7 cellular contexts compared by ENCODE assay signal in genomic region chr6:12637960-12638641, GRCh38.
DNase-seq lines count a peak whose midpoint lies in the region; ATAC-seq and TF ChIP-seq lines count a peak whose summit lies in the region.

No MANE protein-coding gene starts in this region.

- no peak overlapping the region for H2BK15ac ChIP-seq in neuronal stem cell (ENCODE audit: low read length)

- WGBS in neuronal stem cell (ENCODE audit: extremely low coverage in 2 of 2, insufficient read length in 2 of 2, insufficient replicate concordance in 1 of 2), 2 donors = no CpG with 5 or more reads among the region's 7 CpGs
- 48 to 58% methylated on average over 7 of the region's 7 CpGs for WGBS in aorta, 2 donors

- H3K27me3 ChIP-seq in H7 (ENCODE audit: control insufficient read depth, insufficient read depth, low read length) (no peaks in the 10 kb centered on the region), neuronal stem cell (ENCODE audit: control insufficient read depth in 3 of 3, insufficient read depth in 3 of 3, low read depth in 1 of 3, low read length in 3 of 3) (no peaks in the 10 kb centered on the region), aorta (ENCODE audit: control insufficient read depth in 1 of 2, insufficient read depth in 2 of 2, low read length in 1 of 2) (no peaks in the 10 kb centered on the region)

- no peak overlapping the region for H2BK12ac ChIP-seq in neuronal stem cell (ENCODE audit: low read length)

- DNase-seq in GM10248 (ENCODE audit: extremely low spot score) (peak; percentile 27), H7 (peak; percentile 32), NCI-H1105 (lab: John Stamatoyannopoulos, UW) (peak; percentile 11), fibroblast of peridontal ligament (ENCODE audit: extremely low read depth) (peak; percentile 35), neuronal stem cell (ENCODE audit: low spot score) (peak; percentile 56), aorta (peak; percentile 56 to 76)
- peak; percentile 6 to 26 for DNase-seq in activated CD4-positive, alpha-beta T cell treated with anti-CD3 and anti-CD28 coated beads, Interleukin-2, amount 50 U/mL, for 24 hours (ENCODE audit: low read depth in 1 of 2, low spot score in 1 of 2)

- H2AK5ac ChIP-seq in neuronal stem cell (ENCODE audit: low read depth, low read length) = no peak overlapping the region

- H3K4me3 ChIP-seq in H7 (ENCODE audit: insufficient read depth, low read depth, low read length) (no peak overlapping the region), neuronal stem cell (ENCODE audit: low read length in 2 of 2) (no peak overlapping the region), aorta (ENCODE audit: low read length in 2 of 2) (no peak overlapping the region)

- H3K4me1 ChIP-seq in neuronal stem cell (ENCODE audit: control insufficient read depth in 2 of 2, insufficient read depth in 1 of 2, low read depth in 1 of 2, low read length in 2 of 2) (no peaks in the 10 kb centered on the region), aorta (ENCODE audit: control insufficient read depth in 1 of 2, insufficient read depth in 2 of 2, low read length in 2 of 2) (no peaks in the 10 kb centered on the region)

- no peak overlapping the region for H3K4ac ChIP-seq in neuronal stem cell (ENCODE audit: low read length)

- no peak overlapping the region for H3K4me2 ChIP-seq in neuronal stem cell (ENCODE audit: insufficient read depth, low read length, poor library complexity, severe bottlenecking)

- ATAC-seq in aorta (ENCODE audit: low FRiP score) = no peak

- H3K9me3 ChIP-seq in neuronal stem cell (replicated peaks in 1 of 2; ENCODE audit: control insufficient read depth in 2 of 2, insufficient read depth in 1 of 2, low read depth in 1 of 2, low read length in 2 of 2) = no peaks in the 10 kb centered on the region
- no peaks in the 10 kb centered on the region for H3K9me3 ChIP-seq in aorta (ENCODE audit: control insufficient read depth, low read length)

- H2BK120ac ChIP-seq in neuronal stem cell (ENCODE audit: low read depth, low read length) = no peak overlapping the region

- intact Hi-C loops in aorta (cut with DNase I) = loop anchor here (5.0 to 10.0 kb wide), 2 partner anchors 254 to 697 kb away; no protein-coding TSS in a partner anchor

- CTCF ChIA-PET in GM10248 (lab: Yijun Ruan, JAX) = interaction anchor here (0.8 to 2.6 kb wide), 12 partner anchors 9 to 1023 kb away, joined by 3 to 10 read pairs (median 4); no protein-coding TSS in a partner anchor

- H3K9ac ChIP-seq in neuronal stem cell (ENCODE audit: low read depth, low read length, poor library complexity) = no peak overlapping the region

- H4K91ac ChIP-seq in neuronal stem cell (ENCODE audit: low read depth, low read length, poor library complexity) = no peak overlapping the region

- no peak overlapping the region for H2BK5ac ChIP-seq in neuronal stem cell (ENCODE audit: low read length)

- no peak overlapping the region for H3K18ac ChIP-seq in neuronal stem cell (ENCODE audit: low read length)

- H3K36me3 ChIP-seq in H7 (replicated peaks; ENCODE audit: control insufficient read depth, insufficient read depth, low read length) (no peaks in the 10 kb centered on the region), neuronal stem cell (replicated peaks in 1 of 2; ENCODE audit: control insufficient read depth in 2 of 2, insufficient read depth in 2 of 2, low read length in 2 of 2) (no peaks in the 10 kb centered on the region), aorta (ENCODE audit: control insufficient read depth in 1 of 2, insufficient read depth in 2 of 2, low read length in 1 of 2) (no peaks in the 10 kb centered on the region)

- H3K14ac ChIP-seq in neuronal stem cell (ENCODE audit: low read length) = no peak overlapping the region

- H2AFZ ChIP-seq in neuronal stem cell (ENCODE audit: low read length) = no peak overlapping the region

- H3K79me1 ChIP-seq in neuronal stem cell (ENCODE audit: low read depth, low read length) = no peaks in the 10 kb centered on the region

- no peak overlapping the region for H3K23ac ChIP-seq in neuronal stem cell (ENCODE audit: low read depth, low read length, poor library complexity)

- POLR2A ChIA-PET in GM10248 (lab: Yijun Ruan, JAX) = no interaction called here

- H4K8ac ChIP-seq in neuronal stem cell (ENCODE audit: low read depth, low read length) = no peak overlapping the region

- H3K27ac ChIP-seq in neuronal stem cell (replicated peaks; ENCODE audit: low read length) (no peak overlapping the region), aorta (ENCODE audit: low read depth in 1 of 2, low read length in 2 of 2) (no peak overlapping the region)

- peak; percentile 71 for TF ChIP-seq CTCF in GM10248 (IDR thresholded peaks at IDR 0.05; ENCODE audit: control extremely low read depth, extremely low read depth, low read depth, missing control alignments)

Comparison
In these comparisons a context has a peak if more than half of its experiments do, and no peak if none do; other contexts are left out.
1. DNase-seq: peak in every context shown above with its lines; median percentile 66 in aorta; 56 in neuronal stem cell; 35 in fibroblast of peridontal ligament; 32 in H7; 27 in GM10248; 16 in activated CD4-positive, alpha-beta T cell treated with anti-CD3 and anti-CD28 coated beads, Interleukin-2, amount 50 U/mL, for 24 hours; 11 in NCI-H1105.